ENCODE assay signal across 29 cellular contexts in genomic region chrX:149312097-149312496, GRCh38.
"Had no signal": no experiment of that assay in that cellular context is flagged by ENCODE, and none has a peak within 500 bp of the region (broad histone marks: within the 10 kb centered on the region; RNA-seq: fewer than 3 reads in every experiment).

No MANE protein-coding gene starts in this region.

- DNase-seq: colonic mucosa; cortex of kidney; dermis blood vessel endothelial cell; dorsolateral prefrontal cortex; effector CD4-positive, alpha-beta T cell; effector CD8-positive, alpha-beta T cell; effector memory CD4-positive, alpha-beta T cell; effector memory CD8-positive, alpha-beta T cell; endodermal cell; erythroblast; esophagus squamous epithelium; foreskin fibroblast; foreskin keratinocyte; foreskin melanocyte; gastrocnemius medialis; glutamatergic neuron; head of caudate nucleus; heart left ventricle; heart right ventricle had no signal

- H3K27me3 Mint-ChIP-seq: dendritic cell treated with granulocyte-macrophage colony-stimulating factor and Interleukin-4, amounts not matched to agents 40 ng/mL and 50 ng/mL, for 4 days had no signal

- H3K27me3 ChIP-seq: colonic mucosa, esophagus muscularis mucosa, esophagus squamous epithelium, foreskin keratinocyte, gastrocnemius medialis, gastroesophageal sphincter, heart left ventricle, heart right ventricle had no signal

- ATAC-seq: effector memory CD8-positive, alpha-beta T cell; esophagus mucosa; foreskin keratinocyte; gastrocnemius medialis; gastroesophageal sphincter; heart left ventricle; heart right ventricle had no signal

- H3K4me1 ChIP-seq: colonic mucosa, esophagus squamous epithelium, foreskin keratinocyte, gastrocnemius medialis, heart left ventricle, heart right ventricle had no signal

- H3K4me3 ChIP-seq: colonic mucosa, coronary artery, dorsolateral prefrontal cortex, esophagus muscularis mucosa, esophagus squamous epithelium, gastrocnemius medialis, gastroesophageal sphincter, heart left ventricle, heart right ventricle had no signal

- H3K27ac ChIP-seq: colonic mucosa, coronary artery, dorsolateral prefrontal cortex, epithelial cell of prostate, esophagus muscularis mucosa, esophagus squamous epithelium, foreskin keratinocyte, gastrocnemius medialis, gastroesophageal sphincter, heart left ventricle, heart right ventricle had no signal

- H3K9me3 Mint-ChIP-seq: dendritic cell treated with granulocyte-macrophage colony-stimulating factor and Interleukin-4, amounts not matched to agents 40 ng/mL and 50 ng/mL, for 4 days; effector memory CD8-positive, alpha-beta T cell had no signal

- H3K9me3 ChIP-seq: colonic mucosa, esophagus muscularis mucosa, esophagus squamous epithelium, gastrocnemius medialis, gastroesophageal sphincter, heart left ventricle had no signal

- FAIRE-seq: colon, endometrium, endothelial cell of umbilical vein, frontal cortex had no signal

- H3K4me3 Mint-ChIP-seq: dendritic cell treated with granulocyte-macrophage colony-stimulating factor and Interleukin-4, amounts not matched to agents 40 ng/mL and 50 ng/mL, for 4 days; effector memory CD8-positive, alpha-beta T cell; endodermal cell had no signal

- H3K4me1 Mint-ChIP-seq: endodermal cell had no signal

- H3K27ac Mint-ChIP-seq: dendritic cell treated with granulocyte-macrophage colony-stimulating factor and Interleukin-4, amounts not matched to agents 40 ng/mL and 50 ng/mL, for 4 days; effector memory CD8-positive, alpha-beta T cell; endodermal cell had no signal

- H3K36me3 ChIP-seq: colonic mucosa, esophagus muscularis mucosa, esophagus squamous epithelium, gastrocnemius medialis, gastroesophageal sphincter, heart left ventricle, heart right ventricle had no signal
